ENCODE assay signal across 9 cellular contexts in genomic region chr3:118126751-118127150, GRCh38.
"Had no signal": no experiment of that assay in that cellular context is flagged by ENCODE, and none has a peak within 500 bp of the region (broad histone marks: within the 10 kb centered on the region; RNA-seq: fewer than 3 reads in every experiment).

No MANE protein-coding gene starts in this region.

- H3K27ac ChIP-seq: GM23248, HL-60 had no signal

- H3K4me1 Mint-ChIP-seq: IgD-negative memory B cell had no signal

- H3K27me3 Mint-ChIP-seq: IgD-negative memory B cell had no signal

- DNase-seq: GM23248, GOT3, H7, HFFc6, KBM-7 had no signal

- H3K36me3 Mint-ChIP-seq: IgD-negative memory B cell had no signal

- FAIRE-seq: HepG2 had no signal

- H3K4me3 ChIP-seq: GM23248, HAP-1 had no signal

- H3K4me1 ChIP-seq: HAP-1 had no signal

- H3K27ac Mint-ChIP-seq: HFFc6 had no signal

- H3K36me3 ChIP-seq: HAP-1 had no signal

- H3K9me3 ChIP-seq: HAP-1 had no signal

- H3K4me3 Mint-ChIP-seq: HFFc6, IgD-negative memory B cell had no signal
